1 cellular context compared by ENCODE assay signal in genomic region chr22:31754813-31755212, GRCh38.
TF ChIP-seq lines count a peak whose summit lies in the region.

No MANE protein-coding gene starts in this region.

TF ChIP-seq in liver, 16 proteins besides CTCF, POLR2A, EP300 and RAD21 (continued from another document):
- TF ChIP-seq EGR1 (IDR thresholded peaks at IDR 0.05; ENCODE audit: low read depth in 2 of 2) (no peak), RXRA (IDR thresholded peaks at IDR 0.05) (peak; percentile 77 to 86)
TF ChIP-seq in liver: peak in this region for 12.
